ENCODE assay signal across 19 cellular contexts in genomic region chr12:2803635-2804380, GRCh38. TPM values are rescaled to one million over a fixed set of nuclear protein-coding genes. Genes with fewer than 3 reads are reported as not detected.
A peak's percentile ranks its signal among the peaks of the same experiment; 100 is the strongest.
DNase-seq lines count a peak whose midpoint lies in the region; ATAC-seq lines count a peak whose summit lies in the region.
"Had no signal": no experiment of that assay in that cellular context is flagged by ENCODE, and none has a peak within 500 bp of the region (broad histone marks: within the 10 kb centered on the region; RNA-seq: fewer than 3 reads in every experiment).

No MANE protein-coding gene starts in this region.

- H3K27ac Mint-ChIP-seq in activated naive CD4-positive, alpha-beta T cell treated with anti-CD3 and anti-CD28 coated beads, Interleukin-2, amount 50 U/mL, for 72 hours = peak overlapping the region; percentile 69 to 88

- H3K4me1 ChIP-seq in right cardiac atrium (ENCODE audit: control insufficient read depth, insufficient read depth, low read length) (peaks cover 3% of the 10 kb centered on the region), stomach smooth muscle (ENCODE audit: control insufficient read depth, insufficient read depth, low read length) (peaks cover 25% of the 10 kb centered on the region)

- DNase-seq in activated naive CD4-positive, alpha-beta T cell treated with anti-CD3 and anti-CD28 coated beads, Interleukin-2, amount 50 U/mL, for 72 hours (ENCODE audit: low spot score in 2 of 2) = no peak
- DNase-seq in activated naive CD4-positive, alpha-beta T cell treated with Interleukin-2 at 50 U/mL for 16 hours = no peak
- DNase-seq in SK-N-MC (ENCODE audit: low read depth, low spot score) (no peak), right cardiac atrium (no peak), SIG-M5 treated with dmso at 0.1 percent for 504 hours (lab: John Stamatoyannopoulos, UW; ENCODE audit: unreplicated experiment) (no peak)
- DNase-seq: naive thymus-derived CD8-positive, alpha-beta T cell; NCI-H1436 treated with DMSO at 0.1 percent for 48 hours; stimulated activated CD4-positive, alpha-beta T cell treated with anti-CD3 and anti-CD28 coated beads, Interleukin-2, amount 100 ng/mL, for 48 hours had no signal

- H3K4me3 ChIP-seq in SK-N-MC = no peak overlapping the region
- no peak overlapping the region for H3K4me3 ChIP-seq in right cardiac atrium (ENCODE audit: low read length)
- no peak overlapping the region for H3K4me3 ChIP-seq in stomach smooth muscle (ENCODE audit: low read length in 2 of 2)

- H3K9me3 Mint-ChIP-seq in activated naive CD4-positive, alpha-beta T cell treated with anti-CD3 and anti-CD28 coated beads, Interleukin-2, amount 50 U/mL, for 72 hours = no peaks in the 10 kb centered on the region
- H3K9me3 Mint-ChIP-seq: activated naive CD8-positive, alpha-beta T cell treated with anti-CD3 and anti-CD28 coated beads, Interleukin-2, amount 10 ng/mL, durations not matched to agents 7 days and 5 days; naive thymus-derived CD8-positive, alpha-beta T cell had no signal

- WGBS in right cardiac atrium = 78% methylated on average over 7 of the region's 7 CpGs

- 0 out of 2 replicates have a peak overlapping the region, but pooled peaks have one; percentile 21 for H3K27ac ChIP-seq in SK-N-MC
- H3K27ac ChIP-seq in right cardiac atrium (ENCODE audit: low read length) = peak overlapping the region; percentile 3
- peak overlapping the region; percentile 60 for H3K27ac ChIP-seq in stomach smooth muscle (ENCODE audit: low read length)
- H3K27ac ChIP-seq: HL-60 had no signal

- H3K9ac ChIP-seq in SK-N-MC (ENCODE audit: insufficient read length) (no peak overlapping the region), stomach smooth muscle (ENCODE audit: low read length in 2 of 2) (peak overlapping the region in 1 of 2 donors; percentile 42)

- H3K9me3 ChIP-seq in SK-N-MC (ENCODE audit: low read depth, low read length) = no peaks in the 10 kb centered on the region
- no peaks in the 10 kb centered on the region for H3K9me3 ChIP-seq in right cardiac atrium (ENCODE audit: control insufficient read depth, low read length)
- no peaks in the 10 kb centered on the region for H3K9me3 ChIP-seq in stomach smooth muscle (ENCODE audit: control insufficient read depth in 2 of 2, low read length in 2 of 2)

- no peak for ATAC-seq in activated naive CD4-positive, alpha-beta T cell treated with anti-CD3 and anti-CD28 coated beads, Interleukin-2, amount 50 U/mL, for 72 hours
- no peak for ATAC-seq in right cardiac atrium
- ATAC-seq in HG02571 (IDR thresholded peaks at IDR 0.05; ENCODE audit: unreplicated experiment) = no peak
- ATAC-seq in HG02870 (IDR thresholded peaks at IDR 0.05; ENCODE audit: unreplicated experiment) = no peak
- ATAC-seq: naive thymus-derived CD8-positive, alpha-beta T cell had no signal

- H3K27me3 ChIP-seq in right cardiac atrium (ENCODE audit: control insufficient read depth, insufficient read depth) (no peaks in the 10 kb centered on the region), stomach smooth muscle (ENCODE audit: control insufficient read depth in 1 of 2, insufficient read depth in 2 of 2, low read length in 2 of 2) (no peaks in the 10 kb centered on the region)

- H3K36me3 ChIP-seq in SK-N-MC (ENCODE audit: insufficient read depth, low read length) = peaks cover 72% of the 10 kb centered on the region
- peaks cover 51 to 55% of the 10 kb centered on the region in 2 donors for H3K36me3 ChIP-seq in stomach smooth muscle (ENCODE audit: control insufficient read depth in 2 of 2, insufficient read depth in 2 of 2, low read length in 2 of 2)

- intact Hi-C loops in right cardiac atrium (cut with DNase I) = no loop called here

- peaks cover 12 to 16% of the 10 kb centered on the region in 2 donors for H3K36me3 Mint-ChIP-seq in activated naive CD4-positive, alpha-beta T cell treated with anti-CD3 and anti-CD28 coated beads, Interleukin-2, amount 50 U/mL, for 72 hours

RNA-seq across cellular contexts. Expression of gene ITFG2, which starts 8.7 kb away (rescaled TPM):
- total RNA-seq in activated naive CD4-positive, alpha-beta T cell treated with anti-CD3 and anti-CD28 coated beads, Interleukin-2, amount 50 U/mL, for 72 hours = 10 to 100 TPM; 36.3 to 39.1 TPM
- total RNA-seq in right cardiac atrium = 10 to 100 TPM; 14.3 to 20.6 (median 17.3) TPM
- 15.7 TPM for polyA plus RNA-seq in right cardiac atrium

RNA-seq across cellular contexts. Expression of gene FKBP4, which starts 9.0 kb away (rescaled TPM):
- total RNA-seq in activated naive CD4-positive, alpha-beta T cell treated with anti-CD3 and anti-CD28 coated beads, Interleukin-2, amount 50 U/mL, for 72 hours = 100 to 1,000 TPM; 130 to 134 TPM
- total RNA-seq in right cardiac atrium = 10 to 100 TPM; 36.4 to 65.2 (median 53.7) TPM
- polyA plus RNA-seq in right cardiac atrium = 32.4 TPM

RNA-seq across cellular contexts. Expression of gene NRIP2, which starts 31.0 kb away (rescaled TPM):
- total RNA-seq in activated naive CD4-positive, alpha-beta T cell treated with anti-CD3 and anti-CD28 coated beads, Interleukin-2, amount 50 U/mL, for 72 hours = not detected
- 1 to 10 TPM; 1.5 to 3.0 (median 1.8) TPM for total RNA-seq in right cardiac atrium
- 2.0 TPM for polyA plus RNA-seq in right cardiac atrium
- total RNA-seq: activated naive CD8-positive, alpha-beta T cell treated with anti-CD3 and anti-CD28 coated beads, Interleukin-2, amount 10 ng/mL, durations not matched to agents 7 days and 5 days; epithelial cell of proximal tubule; LHCN-M2; naive thymus-derived CD8-positive, alpha-beta T cell; NCI-H460; OCI-LY7 had no signal

RNA-seq across cellular contexts. Expression of gene TEX52, which starts 53.0 kb away (rescaled TPM):
- under 1 TPM; 0.20 to 0.43 TPM for total RNA-seq in activated naive CD4-positive, alpha-beta T cell treated with anti-CD3 and anti-CD28 coated beads, Interleukin-2, amount 50 U/mL, for 72 hours
- not detected for total RNA-seq in right cardiac atrium
- polyA plus RNA-seq in right cardiac atrium = not detected
- total RNA-seq: epithelial cell of proximal tubule; LHCN-M2; liver; naive thymus-derived CD8-positive, alpha-beta T cell; NCI-H460; urinary bladder had no signal
- polyA plus RNA-seq: liver; naive thymus-derived CD8-positive, alpha-beta T cell; urinary bladder had no signal

Comparison
In these comparisons a context has a peak if more than half of its experiments do, and no peak if none do; other contexts are left out.
1. H3K27ac ChIP-seq: peak in every context shown above with its lines; median percentile 60 in stomach smooth muscle; 21 in SK-N-MC; 3 in right cardiac atrium.